In the genomic region with DNA sequence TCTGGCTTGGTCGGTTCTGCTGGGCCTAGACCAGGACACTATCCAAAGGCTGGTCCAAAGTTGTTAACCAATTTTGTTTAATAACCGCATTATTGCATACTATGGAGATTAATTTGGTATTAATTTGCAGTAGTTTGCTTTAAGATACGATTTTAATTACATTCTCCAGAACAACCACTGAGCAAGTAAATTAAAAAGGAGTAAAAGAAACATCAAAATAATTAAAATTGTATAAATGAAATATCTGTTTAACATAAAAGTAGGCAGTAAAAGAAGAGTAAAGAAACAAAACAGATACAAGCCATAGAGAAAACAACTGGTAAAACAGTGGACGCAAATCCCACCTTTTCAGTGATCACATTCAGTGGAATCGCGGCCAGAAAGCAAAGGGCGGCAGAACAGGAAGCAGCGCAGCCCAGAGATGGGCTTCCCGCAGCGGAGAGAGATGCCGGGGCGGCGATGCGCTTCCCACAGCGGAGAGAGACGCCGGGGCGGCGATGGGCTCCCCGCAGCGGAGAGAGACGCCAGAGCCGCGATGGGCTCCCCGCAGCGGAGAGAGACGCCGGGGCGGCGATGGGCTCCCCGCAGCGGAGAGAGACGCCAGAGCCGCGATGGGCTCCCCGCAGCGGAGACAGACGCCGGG, we compare ENCODE assay signal across 23 cellular contexts.
DNase-seq lines count a peak whose midpoint lies in the region; ATAC-seq and TF ChIP-seq lines count a peak whose summit lies in the region.
"Had no signal": no experiment of that assay in that cellular context is flagged by ENCODE, and none has a peak within 500 bp of the region (broad histone marks: within the 10 kb centered on the region; RNA-seq: fewer than 3 reads in every experiment).

No MANE protein-coding gene starts in this region.

- TF ChIP-seq CTCF in mammary epithelial cell (conservative IDR thresholded peaks at IDR 0.05 in 1 of 2, IDR thresholded peaks at IDR 0.05 in 1 of 2; ENCODE audit: extremely low read depth in 1 of 2, insufficient read depth in 1 of 2, low read depth in 1 of 2, low read length in 2 of 2) (no peak), breast epithelium (IDR thresholded peaks at IDR 0.05) (no peak), chondrocyte (IDR thresholded peaks at IDR 0.05) (no peak), Calu3 (IDR thresholded peaks at IDR 0.05; ENCODE audit: unreplicated experiment) (no peak)

- dilution Hi-C loops in mammary epithelial cell (cut with HindIII; ENCODE audit: low sequenced_read_pairs) = no loop called here

- H3K27me3 ChIP-seq in mammary epithelial cell (ENCODE audit: insufficient read depth, low read length) = peaks cover 33% of the 10 kb centered on the region
- peaks cover 0 to 52% of the 10 kb centered on the region in 2 donors for H3K27me3 ChIP-seq in breast epithelium
- H3K27me3 ChIP-seq: body of pancreas, colonic mucosa had no signal

- DNase-seq in mammary epithelial cell (no peak), breast epithelium (ENCODE audit: low spot score in 2 of 2) (no peak), chondrocyte (ENCODE audit: low spot score) (no peak), memory B cell (ENCODE audit: low spot score in 2 of 2) (no peak), COLO829 (ENCODE audit: low spot score) (no peak), HEK293T (ENCODE audit: extremely low spot score) (no peak), Calu3 (no peak)
- DNase-seq: activated naive CD8-positive, alpha-beta T cell treated with anti-CD3 and anti-CD28 coated beads, Interleukin-2, amount 10 ng/mL, durations not matched to agents 7 days and 5 days; body of pancreas; colonic mucosa; DMS 273 treated with DMSO at 0.1 percent for 48 hours; NCI-H1694; NCI-H69; stimulated activated CD4-positive, alpha-beta T cell treated with anti-CD3 and anti-CD28 coated beads, Interleukin-1b, Interleukin-23, amount 100 ng/mL, for 48 hours had no signal

- CTCF ChIA-PET in mammary epithelial cell (lab: Charles Lee; ENCODE audit: low non-redundant PET) = no interaction called here
- CTCF ChIA-PET in HEK293T (lab: Yijun Ruan, JAX) = no interaction called here
- CTCF ChIA-PET in Calu3 (lab: Charles Lee) = no interaction called here

- intact Hi-C loops in mammary epithelial cell (cut with micrococcal nuclease) = no loop called here
- intact Hi-C loops in breast epithelium (cut with DNase I; ENCODE audit: low total_unique reads) = no loop called here
- intact Hi-C loops in Calu3 (cut with micrococcal nuclease; ENCODE audit: unreplicated experiment) = no loop called here

- H3K4me1 Mint-ChIP-seq in chondrocyte (ENCODE audit: low read depth) (peaks cover 4% of the 10 kb centered on the region), memory B cell (no peaks in the 10 kb centered on the region), Calu3 (ENCODE audit: low read depth, unreplicated experiment) (peaks cover 15% of the 10 kb centered on the region)
- H3K4me1 Mint-ChIP-seq: activated naive CD8-positive, alpha-beta T cell treated with anti-CD3 and anti-CD28 coated beads, Interleukin-2, amount 10 ng/mL, durations not matched to agents 7 days and 5 days; CD14-positive monocyte had no signal

- in situ Hi-C loops in mammary epithelial cell (cut with MboI; ENCODE audit: low sequenced_read_pairs in 2 of 2) = no loop called here

- H3K9ac ChIP-seq in mammary epithelial cell (ENCODE audit: insufficient read depth, low read length) = no peak overlapping the region
- H3K9ac ChIP-seq: KMS-11 had no signal

- H3K27me3 Mint-ChIP-seq in chondrocyte (ENCODE audit: low read depth) (peaks cover 38% of the 10 kb centered on the region), memory B cell (peaks cover 10% of the 10 kb centered on the region), Calu3 (ENCODE audit: unreplicated experiment) (peaks cover 30% of the 10 kb centered on the region)

- peaks cover 2% of the 10 kb centered on the region for H3K9me3 ChIP-seq in mammary epithelial cell (replicated peaks; ENCODE audit: insufficient read depth, low read length)
- no peaks in the 10 kb centered on the region for H3K9me3 ChIP-seq in breast epithelium
- H3K9me3 ChIP-seq: body of pancreas, colonic mucosa, HAP-1, suprapubic skin had no signal

- H3K36me3 Mint-ChIP-seq in chondrocyte (ENCODE audit: low read depth) = peaks cover 5% of the 10 kb centered on the region
- peaks cover 2% of the 10 kb centered on the region for H3K36me3 Mint-ChIP-seq in memory B cell
- peaks cover 6% of the 10 kb centered on the region for H3K36me3 Mint-ChIP-seq in Calu3 (ENCODE audit: insufficient read depth, unreplicated experiment)
- H3K36me3 Mint-ChIP-seq: activated naive CD8-positive, alpha-beta T cell treated with anti-CD3 and anti-CD28 coated beads, Interleukin-2, amount 10 ng/mL, durations not matched to agents 7 days and 5 days; CD14-positive monocyte had no signal

- H4K20me1 ChIP-seq in mammary epithelial cell (ENCODE audit: insufficient read depth, low read length) = no peaks in the 10 kb centered on the region

- H3K4me3 Mint-ChIP-seq in chondrocyte (ENCODE audit: unreplicated experiment) (peak overlapping the region; percentile 38), memory B cell (peak overlapping the region; percentile 42), Calu3 (ENCODE audit: low read depth, unreplicated experiment) (no peak overlapping the region)
- H3K4me3 Mint-ChIP-seq: activated naive CD8-positive, alpha-beta T cell treated with anti-CD3 and anti-CD28 coated beads, Interleukin-2, amount 10 ng/mL, durations not matched to agents 7 days and 5 days; neural crest cell had no signal

- TF ChIP-seq POLR2A in breast epithelium (IDR thresholded peaks at IDR 0.05) = no peak

- H3K4me2 ChIP-seq in mammary epithelial cell (ENCODE audit: insufficient read depth, low read depth, low read length) = peak overlapping the region; percentile 47
- H3K4me2 ChIP-seq: KMS-11 had no signal

- WGBS in mammary epithelial cell (ENCODE audit: low coverage, missing lambda C conversion rate) = 36% methylated on average over 14 of the region's 39 CpGs

- H3K27ac Mint-ChIP-seq in chondrocyte (ENCODE audit: unreplicated experiment) (no peak overlapping the region), memory B cell (no peak overlapping the region), Calu3 (ENCODE audit: unreplicated experiment) (no peak overlapping the region)
- H3K27ac Mint-ChIP-seq: activated naive CD8-positive, alpha-beta T cell treated with anti-CD3 and anti-CD28 coated beads, Interleukin-2, amount 10 ng/mL, durations not matched to agents 7 days and 5 days; activated T-helper 2 cell treated with anti-CD3 and anti-CD28 coated beads, Interferon-gamma antibody, Interleukin-2, Interleukin-4, amounts not matched to agents 10 μg/mL and 5 μg/mL and 100 μg/mL, durations not matched to agents 14 hours and 24 hours and 36 hours had no signal

- H3K79me2 ChIP-seq in mammary epithelial cell (ENCODE audit: insufficient read depth, low read length) = no peaks in the 10 kb centered on the region

- no peak for ATAC-seq in memory B cell (ENCODE audit: low read depth)
- no peak for ATAC-seq in HG03457 (IDR thresholded peaks at IDR 0.05; ENCODE audit: unreplicated experiment)
- ATAC-seq: body of pancreas, left lobe of liver had no signal

- peaks cover 9% of the 10 kb centered on the region for H3K9me3 Mint-ChIP-seq in chondrocyte (ENCODE audit: low read depth)
- peaks cover 2% of the 10 kb centered on the region for H3K9me3 Mint-ChIP-seq in memory B cell
- H3K9me3 Mint-ChIP-seq in Calu3 (ENCODE audit: low read depth, unreplicated experiment) = peaks cover 8% of the 10 kb centered on the region
- H3K9me3 Mint-ChIP-seq: neural crest cell had no signal

- H3K4me1 ChIP-seq in mammary epithelial cell (ENCODE audit: insufficient read depth, low read length) (no peaks in the 10 kb centered on the region), breast epithelium (no peaks in the 10 kb centered on the region)
- H3K4me1 ChIP-seq: body of pancreas, colonic mucosa, HAP-1, suprapubic skin had no signal

- H3K36me3 ChIP-seq in mammary epithelial cell (ENCODE audit: insufficient read depth, low read length) (no peaks in the 10 kb centered on the region), breast epithelium (no peaks in the 10 kb centered on the region)
- H3K36me3 ChIP-seq: colonic mucosa, HAP-1, suprapubic skin had no signal

- H3K27ac ChIP-seq in mammary epithelial cell (ENCODE audit: insufficient read depth, low read depth, low read length) (no peak overlapping the region), breast epithelium (no peak overlapping the region)
- H3K27ac ChIP-seq: body of pancreas, colonic mucosa, KMS-11, RWPE1, suprapubic skin had no signal

- POLR2A ChIA-PET in HEK293T (lab: Yijun Ruan, JAX) = no interaction called here

- H3K4me3 ChIP-seq in mammary epithelial cell (replicated peaks in 1 of 3; ENCODE audit: insufficient read depth in 1 of 3, low read depth in 2 of 3, low read length in 3 of 3) (no peak overlapping the region), breast epithelium (no peak overlapping the region)
- H3K4me3 ChIP-seq: body of pancreas, colonic mucosa, HAP-1, suprapubic skin had no signal

- BruUV-seq in mammary epithelial cell (replicated peaks; lab: Mats Ljungman, UMichigan) = no TSS peak
- no TSS peak for BruUV-seq in Calu3 (replicated peaks; lab: Mats Ljungman, UMichigan)

- no peak overlapping the region for H2AFZ ChIP-seq in mammary epithelial cell (ENCODE audit: low read depth, low read length)

TF ChIP-seq in HEK293T, 16 proteins besides CTCF, POLR2A, EP300 and RAD21 (continues in another document):
- no peak for TF ChIP-seq ZNF384 (IDR thresholded peaks at IDR 0.05)
- TF ChIP-seq FOXA1 (IDR thresholded peaks at IDR 0.05) = no peak
- no peak for TF ChIP-seq SUZ12 (IDR thresholded peaks at IDR 0.05)
- no peak for TF ChIP-seq BHLHE40 (IDR thresholded peaks at IDR 0.05; ENCODE audit: borderline replicate concordance)
- no peak for TF ChIP-seq L3MBTL2 (conservative IDR thresholded peaks at IDR 0.05)
- no peak for TF ChIP-seq LEF1 (IDR thresholded peaks at IDR 0.05; ENCODE audit: borderline replicate concordance)
- TF ChIP-seq PKNOX1 (IDR thresholded peaks at IDR 0.05) = no peak
- TF ChIP-seq CTBP1 (IDR thresholded peaks at IDR 0.05; ENCODE audit: borderline replicate concordance) = no peak
- TF ChIP-seq HDGF (IDR thresholded peaks at IDR 0.05; ENCODE audit: borderline replicate concordance) = no peak
- TF ChIP-seq TARDBP (IDR thresholded peaks at IDR 0.05) = no peak
- no peak for TF ChIP-seq ELF4 (IDR thresholded peaks at IDR 0.05)
- no peak for TF ChIP-seq SP1 (IDR thresholded peaks at IDR 0.05)
- TF ChIP-seq NFRKB (IDR thresholded peaks at IDR 0.05) = no peak
- TF ChIP-seq FOXK2 (IDR thresholded peaks at IDR 0.05) = no peak
- no peak for TF ChIP-seq ARNT (IDR thresholded peaks at IDR 0.05)
